15 cellular contexts compared by ENCODE assay signal in the genomic region with DNA sequence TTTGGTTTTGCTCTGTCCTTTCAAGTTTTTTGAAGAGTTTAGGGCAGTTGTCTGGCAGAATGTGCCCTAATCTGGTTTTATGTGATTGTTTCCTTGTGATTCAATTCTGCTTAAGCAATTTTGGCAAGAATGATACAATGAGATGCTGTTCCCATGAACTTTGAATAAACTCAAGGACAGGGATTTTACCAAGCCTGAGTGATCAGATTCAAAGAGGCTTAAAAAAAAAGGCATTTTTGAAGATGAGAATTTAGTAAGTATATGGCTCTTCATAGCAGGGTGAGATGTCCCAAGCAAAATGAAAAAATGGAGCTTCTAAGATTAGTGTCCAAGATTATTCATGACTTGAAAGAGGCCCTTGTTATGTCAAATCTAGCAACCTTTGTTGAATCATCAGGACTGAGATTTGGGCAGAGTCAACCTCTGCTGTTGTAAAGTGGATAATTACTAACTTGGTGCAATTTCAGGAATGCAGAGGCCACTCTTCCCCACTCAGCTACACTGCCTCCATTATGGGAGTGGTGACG.
DNase-seq lines count a peak whose midpoint lies in the region; ATAC-seq, FAIRE-seq and TF ChIP-seq lines count a peak whose summit lies in the region.
"Had no signal": no experiment of that assay in that cellular context is flagged by ENCODE, and none has a peak within 500 bp of the region (broad histone marks: within the 10 kb centered on the region; RNA-seq: fewer than 3 reads in every experiment).

No MANE protein-coding gene starts in this region.

- H3K36me3 ChIP-seq in osteoblast (ENCODE audit: insufficient read depth, low read length), result no peaks in the 10 kb centered on the region
- H3K36me3 ChIP-seq: cardiac muscle cell had no signal

- no peak for TF ChIP-seq CTCF in AG10803 (conservative IDR thresholded peaks at IDR 0.05; ENCODE audit: low read length)
- TF ChIP-seq CTCF in epithelial cell of esophagus (IDR thresholded peaks at IDR 0.05; ENCODE audit: insufficient read depth, low read depth, low read length, missing control alignments), result no peak
- no peak for TF ChIP-seq CTCF in osteoblast (IDR thresholded peaks at IDR 0.05; ENCODE audit: extremely low read depth, low read depth, low read length)

- no peaks in the 10 kb centered on the region for H3K27me3 ChIP-seq in osteoblast (ENCODE audit: insufficient read depth, low read length)
- H3K27me3 ChIP-seq: cardiac muscle cell had no signal

- DNase-seq in AG10803 (ENCODE audit: low read depth) (peak; percentile 69), LHCN-M2 (ENCODE audit: low read depth) (peak; percentile 48), epithelial cell of esophagus (ENCODE audit: low read depth) (peak; percentile 19), osteoblast (ENCODE audit: insufficient read length, low spot score, missing footprints) (peak; percentile 11), cerebellar nuclear complex (lab: John Stamatoyannopoulos, UW) (no peak), GM19239 (ENCODE audit: insufficient read length, low spot score) (no peak)
- DNase-seq in stimulated activated CD4-positive, alpha-beta T cell treated with anti-CD3 and anti-CD28 coated beads, Interleukin-4, amount 100 ng/mL, for 4 hours, result no peak
- DNase-seq: activated CD8-positive, alpha-beta T cell treated with anti-CD3 and anti-CD28 coated beads, Interleukin-2, amount 10 ng/mL, durations not matched to agents 7 days and 5 days; activated effector memory CD4-positive, alpha-beta T cell treated with anti-CD3 and anti-CD28 coated beads, Interleukin-2, amount 50 U/mL, for 16 hours; NCI-H1930; Right ventricle myocardium superior; stimulated activated CD4-positive, alpha-beta T cell treated with anti-CD3 and anti-CD28 coated beads, Interleukin-15, amount 100 ng/mL, for 24 hours had no signal

- peak overlapping the region; percentile 91 for H3K27ac ChIP-seq in osteoblast (ENCODE audit: low read depth, low read length)
- H3K27ac ChIP-seq: cardiac muscle cell had no signal

- H2AFZ ChIP-seq in osteoblast (ENCODE audit: low read length), result no peak overlapping the region

- peaks cover 40% of the 10 kb centered on the region for H3K4me1 ChIP-seq in osteoblast (ENCODE audit: insufficient read depth, low read length)

- no peaks in the 10 kb centered on the region for H3K9me3 ChIP-seq in osteoblast (ENCODE audit: low read depth, low read length)

- H3K4me2 ChIP-seq in osteoblast (ENCODE audit: insufficient read depth, low read length), result peak overlapping the region; percentile 83

- H3K79me2 ChIP-seq in osteoblast (ENCODE audit: insufficient read depth, low read length), result no peaks in the 10 kb centered on the region

- H3K4me3 ChIP-seq in AG10803 (ENCODE audit: low read length) (no peak overlapping the region), epithelial cell of esophagus (ENCODE audit: low read length) (no peak overlapping the region), osteoblast (ENCODE audit: insufficient read depth, low read length) (no peak overlapping the region)
- H3K4me3 ChIP-seq: cardiac muscle cell had no signal

- no peak for FAIRE-seq in GM19239 (lab: Jason Lieb, UNC)
- FAIRE-seq: GM12892 had no signal

- no peaks in the 10 kb centered on the region for H4K20me1 ChIP-seq in osteoblast (ENCODE audit: insufficient read depth, low read length)

- ATAC-seq in HG02588 (IDR thresholded peaks at IDR 0.05; ENCODE audit: unreplicated experiment), result no peak
- ATAC-seq: activated CD8-positive, alpha-beta T cell treated with anti-CD3 and anti-CD28 coated beads, Interleukin-2, amount 10 ng/mL, durations not matched to agents 7 days and 5 days had no signal

Comparison
In these comparisons a context has a peak if more than half of its experiments do, and no peak if none do; other contexts are left out.
1. DNase-seq: peak in AG10803 (single experiment), LHCN-M2 (single experiment), epithelial cell of esophagus (single experiment) and osteoblast (single experiment); none in stimulated activated CD4-positive, alpha-beta T cell treated with anti-CD3 and anti-CD28 coated beads, Interleukin-4, amount 100 ng/mL, for 4 hours (0 of 2), cerebellar nuclear complex (0 of 2) and GM19239 (single experiment).